Comparison of ENCODE assay signal across 13 cellular contexts in the genomic region with DNA sequence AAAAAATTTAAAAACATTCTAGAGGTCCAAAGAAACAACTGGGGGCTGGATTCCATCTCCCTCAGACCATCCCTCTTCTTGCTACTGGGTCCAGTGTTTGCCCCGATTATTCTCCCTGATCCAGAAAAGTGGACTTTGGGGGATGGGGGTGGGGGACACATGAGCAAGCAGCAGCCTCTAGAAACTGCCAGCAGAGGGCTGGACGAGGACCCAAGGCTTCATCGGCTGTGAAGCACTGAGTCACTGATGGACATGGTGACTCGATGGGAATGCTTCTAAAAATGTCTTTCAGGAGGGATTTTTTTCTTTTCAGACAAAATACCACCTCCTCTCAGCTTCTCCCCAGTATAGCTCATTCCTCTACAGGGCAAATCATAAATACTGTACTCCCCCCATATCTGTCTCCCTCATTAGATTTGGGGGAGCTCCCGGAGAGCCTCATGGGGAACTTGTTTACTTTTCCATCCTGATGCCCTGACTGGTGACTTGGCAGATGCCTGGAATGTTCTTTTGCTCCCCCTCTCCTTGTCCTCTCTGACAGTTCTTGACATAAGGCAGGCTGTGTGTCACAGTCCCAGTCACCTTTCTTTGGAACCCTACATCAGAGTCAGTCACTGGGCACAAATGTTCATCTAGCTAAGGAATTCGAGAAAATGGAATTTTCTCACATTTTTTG.
DNase-seq lines count a peak whose midpoint lies in the region; ATAC-seq, FAIRE-seq and TF ChIP-seq lines count a peak whose summit lies in the region.
"Had no signal": no experiment of that assay in that cellular context is flagged by ENCODE, and none has a peak within 500 bp of the region (broad histone marks: within the 10 kb centered on the region; RNA-seq: fewer than 3 reads in every experiment).

No MANE protein-coding gene starts in this region.

- peaks cover 6% of the 10 kb centered on the region for H3K4me1 Mint-ChIP-seq in endothelial cell (ENCODE audit: unreplicated experiment)
- H3K4me1 Mint-ChIP-seq: stimulated activated naive CD8-positive, alpha-beta T cell treated with anti-CD3 and anti-CD28 coated beads, Interleukin-15, amount 100 ng/mL, for 72 hours had no signal

- BruUV-seq in mammary epithelial cell (replicated peaks; lab: Mats Ljungman, UMichigan) (no TSS peak), HepG2 (replicated peaks; lab: Mats Ljungman, UMichigan) (no TSS peak)

- no peak for TF ChIP-seq RAD21 in HepG2 (CRISPR knock-in tag; IDR thresholded peaks at IDR 0.05)

- H3K27ac ChIP-seq in mammary epithelial cell (ENCODE audit: insufficient read depth, low read depth, low read length) (no peak overlapping the region), HepG2 (ENCODE audit: extremely low read length, insufficient read depth, low read length) (no peak overlapping the region), Peyer's patch (no peak overlapping the region)

- H3K27ac Mint-ChIP-seq in endothelial cell (ENCODE audit: unreplicated experiment): no peak overlapping the region
- H3K27ac Mint-ChIP-seq: activated naive CD8-positive, alpha-beta T cell; stimulated activated naive CD8-positive, alpha-beta T cell treated with anti-CD3 and anti-CD28 coated beads, Interleukin-15, amount 100 ng/mL, for 72 hours had no signal

- ATAC-seq in HepG2: peak; percentile 41; the same call in 1 of the 3 replicates
- ATAC-seq: stimulated activated naive CD8-positive, alpha-beta T cell treated with anti-CD3 and anti-CD28 coated beads, Interleukin-15, amount 100 ng/mL, for 72 hours had no signal

- H3K27me3 Mint-ChIP-seq in endothelial cell (ENCODE audit: unreplicated experiment): peaks cover 10% of the 10 kb centered on the region

- intact Hi-C loops in mammary epithelial cell (cut with micrococcal nuclease): no loop called here
- intact Hi-C loops in HepG2 (cut with micrococcal nuclease; ENCODE audit: unreplicated experiment): loop anchor here (5.0 kb wide), 1 partner anchor 177 kb away; no protein-coding TSS in a partner anchor

- no peaks in the 10 kb centered on the region for H3K9me3 Mint-ChIP-seq in endothelial cell (ENCODE audit: unreplicated experiment)

- TF ChIP-seq CTCF in mammary epithelial cell (conservative IDR thresholded peaks at IDR 0.05 in 1 of 2, IDR thresholded peaks at IDR 0.05 in 1 of 2; ENCODE audit: extremely low read depth in 1 of 2, insufficient read depth in 1 of 2, low read depth in 1 of 2, low read length in 2 of 2) (peak; percentile 10 to 32), HepG2 (CRISPR knock-in tag; IDR thresholded peaks at IDR 0.05) (no peak), endothelial cell (IDR thresholded peaks at IDR 0.05; ENCODE audit: unreplicated experiment) (no peak), Peyer's patch (IDR thresholded peaks at IDR 0.05) (no peak)

- no peak overlapping the region for H3K4me2 ChIP-seq in mammary epithelial cell (ENCODE audit: insufficient read depth, low read depth, low read length)
- no peak overlapping the region for H3K4me2 ChIP-seq in HepG2 (ENCODE audit: low read depth, low read length)

- FAIRE-seq in HepG2 (lab: Jason Lieb, UNC): no peak
- FAIRE-seq: GM18507 had no signal

- H3K4me1 ChIP-seq in mammary epithelial cell (ENCODE audit: insufficient read depth, low read length): no peaks in the 10 kb centered on the region
- H3K4me1 ChIP-seq in HepG2 (ENCODE audit: insufficient read depth, low read length): no peaks in the 10 kb centered on the region
- no peaks in the 10 kb centered on the region for H3K4me1 ChIP-seq in Peyer's patch

- H3K4me3 ChIP-seq in mammary epithelial cell (replicated peaks in 1 of 3; ENCODE audit: insufficient read depth in 1 of 3, low read depth in 2 of 3, low read length in 3 of 3) (no peak overlapping the region), HepG2 (replicated peaks in 1 of 3; ENCODE audit: insufficient read depth in 1 of 3, low read depth in 2 of 3, low read length in 3 of 3) (no peak overlapping the region), Peyer's patch (no peak overlapping the region)

- no peak overlapping the region for H3K4me3 Mint-ChIP-seq in endothelial cell (ENCODE audit: unreplicated experiment)
- H3K4me3 Mint-ChIP-seq: activated naive CD8-positive, alpha-beta T cell; stimulated activated naive CD8-positive, alpha-beta T cell treated with anti-CD3 and anti-CD28 coated beads, Interleukin-15, amount 100 ng/mL, for 72 hours had no signal

- dilution Hi-C loops in mammary epithelial cell (cut with HindIII; ENCODE audit: low sequenced_read_pairs): no loop called here

- no peaks in the 10 kb centered on the region for H3K79me2 ChIP-seq in mammary epithelial cell (ENCODE audit: insufficient read depth, low read length)
- no peaks in the 10 kb centered on the region for H3K79me2 ChIP-seq in HepG2 (ENCODE audit: insufficient read depth, low read length)

- DNase-seq in AG08395 (ENCODE audit: low spot score): peak; percentile 79
- DNase-seq in HS-5 (ENCODE audit: low read depth): peak; percentile 37
- peak; percentile 17 for DNase-seq in mammary epithelial cell
- DNase-seq in HepG2 (ENCODE audit: low spot score): peak; percentile 16
- DNase-seq in endothelial cell (ENCODE audit: low spot score): no peak
- no peak for DNase-seq in Peyer's patch
- no peak for DNase-seq in superior temporal gyrus (ENCODE audit: extremely low spot score)
- no peak for DNase-seq in activated T-cell treated with anti-CD3 and anti-CD28 coated beads, Interleukin-2, amount 50 U/mL, for 48 hours
- DNase-seq: activated CD4-positive, alpha-beta T cell treated with anti-CD3 and anti-CD28 coated beads, Interleukin-2, amount 50 U/mL, for 1 hour; NCI-H146; stimulated activated naive CD8-positive, alpha-beta T cell treated with anti-CD3 and anti-CD28 coated beads, Interleukin-15, amount 100 ng/mL, for 72 hours had no signal

- H2AFZ ChIP-seq in mammary epithelial cell (ENCODE audit: low read depth, low read length): no peak overlapping the region
- H2AFZ ChIP-seq in HepG2 (ENCODE audit: low read length): no peak overlapping the region

- CTCF ChIA-PET in mammary epithelial cell (lab: Charles Lee; ENCODE audit: low non-redundant PET) (interaction anchor here (0.5 kb wide), 1 partner anchor 172 kb away, joined by 10 read pairs; no protein-coding TSS in a partner anchor), HepG2 (lab: Yijun Ruan, JAX; ENCODE audit: low intra/inter-chr PET ratio, low total read pairs) (no interaction called here)

- WGBS in mammary epithelial cell (ENCODE audit: low coverage, missing lambda C conversion rate): 81% methylated on average over 6 of the region's 6 CpGs
- WGBS in HepG2 (ENCODE audit: low lambda C conversion rate): 25% methylated on average over 6 of the region's 6 CpGs

- no peak for TF ChIP-seq EP300 in HepG2 (IDR thresholded peaks at IDR 0.05; ENCODE audit: low read depth in 2 of 2, low read length in 2 of 2)
- TF ChIP-seq EP300 in HepG2 (CRISPR knock-in tag; IDR thresholded peaks at IDR 0.05; ENCODE audit: borderline replicate concordance): no peak

- H3K9me3 ChIP-seq in mammary epithelial cell (replicated peaks; ENCODE audit: insufficient read depth, low read length) (no peaks in the 10 kb centered on the region), HepG2 (ENCODE audit: low read length) (peaks cover 8% of the 10 kb centered on the region), Peyer's patch (no peaks in the 10 kb centered on the region)

- POLR2A ChIA-PET in HepG2 (lab: Yijun Ruan, JAX): no interaction called here

- peaks cover 2% of the 10 kb centered on the region for H3K27me3 ChIP-seq in mammary epithelial cell (ENCODE audit: insufficient read depth, low read length)
- peaks cover 2 to 7% of the 10 kb centered on the region in 2 experiments; a peak in 2 of 5 replicates for H3K27me3 ChIP-seq in HepG2 (ENCODE audit: control insufficient read depth in 1 of 2, insufficient read depth in 2 of 2, low read length in 2 of 2)
- H3K27me3 ChIP-seq in Peyer's patch: no peaks in the 10 kb centered on the region

- H4K20me1 ChIP-seq in mammary epithelial cell (ENCODE audit: insufficient read depth, low read length) (no peaks in the 10 kb centered on the region), HepG2 (ENCODE audit: insufficient read depth, low read length) (no peaks in the 10 kb centered on the region)

- no peak for TF ChIP-seq POLR2A in HepG2 (IDR thresholded peaks at IDR 0.05; ENCODE audit: insufficient read depth in 1 of 2, low read depth in 2 of 2, low read length in 2 of 2)
- TF ChIP-seq POLR2A in Peyer's patch (IDR thresholded peaks at IDR 0.05): no peak

- in situ Hi-C loops in mammary epithelial cell (cut with MboI; ENCODE audit: low sequenced_read_pairs in 2 of 2) (no loop called here), HepG2 (cut with HindIII; ENCODE audit: extremely low pct_ligation_motif_present, low pct_unique_long_range_greater_than_20kb) (no loop called here)

- H3K9ac ChIP-seq in mammary epithelial cell (ENCODE audit: insufficient read depth, low read length) (no peak overlapping the region), HepG2 (ENCODE audit: insufficient read depth, low read depth, low read length) (no peak overlapping the region)

- no peaks in the 10 kb centered on the region for H3K36me3 Mint-ChIP-seq in endothelial cell (ENCODE audit: low read depth, unreplicated experiment)
- H3K36me3 Mint-ChIP-seq: activated naive CD8-positive, alpha-beta T cell had no signal

- H3K36me3 ChIP-seq in mammary epithelial cell (ENCODE audit: insufficient read depth, low read length) (no peaks in the 10 kb centered on the region), HepG2 (replicated peaks in 1 of 2; ENCODE audit: control insufficient read depth in 1 of 2, insufficient read depth in 2 of 2, low read length in 2 of 2) (no peaks in the 10 kb centered on the region), Peyer's patch (no peaks in the 10 kb centered on the region)

TF ChIP-seq in HepG2, 621 proteins besides CTCF, POLR2A, EP300 and RAD21 (continues in another document):
- TF ChIP-seq RFXAP (CRISPR knock-in tag; IDR thresholded peaks at IDR 0.05; ENCODE audit: borderline replicate concordance): no peak

Comparison
In these comparisons a context has a peak if more than half of its experiments do, and no peak if none do; other contexts are left out.
1. DNase-seq: peak in AG08395 (single experiment), HS-5 (single experiment), mammary epithelial cell (single experiment) and HepG2 (single experiment); none in endothelial cell (single experiment), Peyer's patch (0 of 3), superior temporal gyrus (single experiment) and activated T-cell treated with anti-CD3 and anti-CD28 coated beads, Interleukin-2, amount 50 U/mL, for 48 hours (0 of 2).
2. CTCF ChIP-seq: peak in mammary epithelial cell (2 of 2); none in HepG2 (single experiment), endothelial cell (single experiment) and Peyer's patch (0 of 6).